Comparison of ENCODE assay signal across 8 cellular contexts in the genomic region with DNA sequence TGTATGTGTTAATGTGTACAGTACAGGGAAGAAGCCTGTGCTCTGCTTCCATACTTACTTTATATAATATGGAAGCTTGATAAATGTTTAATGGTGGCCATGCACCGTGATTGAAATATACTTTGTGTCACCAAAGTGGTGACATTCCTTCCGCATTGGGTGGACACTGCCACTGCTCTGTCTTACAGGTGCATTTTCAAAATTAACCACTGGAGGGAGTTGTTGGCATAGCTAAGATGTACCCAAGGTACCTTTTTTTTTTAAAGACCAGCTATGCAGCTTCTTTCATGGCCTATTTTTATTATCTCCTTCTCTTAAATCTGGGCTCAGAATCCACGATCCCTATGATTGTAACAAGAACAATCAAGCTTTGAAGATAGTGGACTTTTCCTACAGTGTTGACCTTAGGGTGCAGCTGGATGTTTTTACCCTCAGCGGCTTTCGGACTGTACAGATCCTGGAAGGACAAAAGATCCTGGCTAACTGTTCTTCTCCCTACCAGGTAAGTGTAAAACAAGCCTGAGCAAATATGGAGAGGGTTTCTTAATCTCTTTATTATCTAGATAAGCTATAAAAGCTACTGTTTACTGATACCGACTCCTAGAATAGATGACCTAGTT.
DNase-seq lines count a peak whose midpoint lies in the region; ATAC-seq and TF ChIP-seq lines count a peak whose summit lies in the region.

No MANE protein-coding gene starts in this region.

- no peaks in the 10 kb centered on the region for H3K4me1 ChIP-seq in parathyroid adenoma

- DNase-seq in NCI-H2029 (lab: John Stamatoyannopoulos, UW) (peak; percentile 13), NCI-H2029 treated with DMSO at 0.1 percent for 48 hours (lab: John Stamatoyannopoulos, UW) (no peak), NCI-H748 (lab: John Stamatoyannopoulos, UW; ENCODE audit: unreplicated experiment) (peak; percentile 61), glomerular visceral epithelial cell (ENCODE audit: extremely low spot score) (peak; percentile 75)
- peak; percentile 24 for DNase-seq in activated gamma-delta T cell treated with anti-CD3 and anti-CD28 coated beads, Interleukin-2, amount 50 U/mL, for 16 hours (ENCODE audit: low read depth)

- no peaks in the 10 kb centered on the region for H3K9me3 ChIP-seq in parathyroid adenoma (ENCODE audit: control insufficient read depth, low read length)

- no peak overlapping the region for H3K9ac ChIP-seq in parathyroid adenoma

- no peak overlapping the region for H3K4me2 ChIP-seq in parathyroid adenoma (ENCODE audit: low read length)

- no peaks in the 10 kb centered on the region for H3K79me2 ChIP-seq in parathyroid adenoma

- ATAC-seq in HG02885 (IDR thresholded peaks at IDR 0.05; ENCODE audit: poor library complexity, unreplicated experiment): peak; percentile 64
- ATAC-seq in GM19328 (IDR thresholded peaks at IDR 0.05; ENCODE audit: unreplicated experiment): no peak

- H3K4me3 ChIP-seq in parathyroid adenoma (ENCODE audit: low read depth, low read length): no peak overlapping the region

- TF ChIP-seq CTCF in parathyroid adenoma (IDR thresholded peaks at IDR 0.05): peak; percentile 63

- H3K27me3 ChIP-seq in parathyroid adenoma (ENCODE audit: control insufficient read depth, insufficient read depth, low read length): no peaks in the 10 kb centered on the region

- no peak overlapping the region for H3K27ac ChIP-seq in parathyroid adenoma

- H2AFZ ChIP-seq in parathyroid adenoma: no peak overlapping the region

- H3K36me3 ChIP-seq in parathyroid adenoma (ENCODE audit: control insufficient read depth, insufficient read depth, low read length): no peaks in the 10 kb centered on the region
